7 cellular contexts compared by ENCODE assay signal in genomic region chr17:50150354-50151040, GRCh38. TPM values are rescaled to one million over a fixed set of nuclear protein-coding genes. Genes with fewer than 3 reads are reported as not detected.
A peak's percentile ranks its signal among the peaks of the same experiment; 100 is the strongest.
DNase-seq lines count a peak whose midpoint lies in the region; ATAC-seq and TF ChIP-seq lines count a peak whose summit lies in the region.

Gene PPP1R9B, minus strand, starts transcription at chr17:50150677. Its CDS starts 164 bp downstream, at chr17:50150513.

- H3K36me3 ChIP-seq in prostate gland = no peaks in the 10 kb centered on the region

- H3K4me3 Mint-ChIP-seq in HFFc6 (peak within 1 kb of the TSS; percentile 94), WTC11 (peak within 1 kb of the TSS; percentile 75)

- DNase-seq in HFFc6 (no peak), WTC11 (ENCODE audit: low spot score) (no peak), Right ventricle myocardium inferior (ENCODE audit: missing footprints) (no peak), prostate gland (ENCODE audit: low spot score) (no peak), NCI-H446 treated with DMSO at 0.1 percent for 48 hours (lab: John Stamatoyannopoulos, UW) (no peak), NCI-H1417 (lab: John Stamatoyannopoulos, UW) (no peak), NK-92 (lab: John Stamatoyannopoulos, UW; ENCODE audit: unreplicated experiment) (no peak)

- under 1% methylated on average over 62 of the region's 69 CpGs for WGBS in prostate gland

- intact Hi-C loops in Right ventricle myocardium inferior (cut with DNase I) = loop anchor here (5.0 kb wide), 2 partner anchors 38 to 363 kb away; partner anchors contain the start of gene KAT7
- intact Hi-C loops in prostate gland (cut with DNase I) = loop anchor here (5.0 to 10.0 kb wide), 2 partner anchors 33 to 56 kb away; partner anchors contain the start of gene PDK2

- TF ChIP-seq CTCF in HFFc6 (IDR thresholded peaks at IDR 0.05) (no peak), WTC11 (IDR thresholded peaks at IDR 0.05) (no peak), prostate gland (IDR thresholded peaks at IDR 0.05) (no peak)

- no peaks in the 10 kb centered on the region for H3K27me3 ChIP-seq in prostate gland (replicated peaks; ENCODE audit: insufficient read depth)

- peaks cover 2% of the 10 kb centered on the region for H3K27me3 Mint-ChIP-seq in HFFc6 (ENCODE audit: insufficient read depth)
- peaks cover 19% of the 10 kb centered on the region for H3K27me3 Mint-ChIP-seq in WTC11 (ENCODE audit: low read depth)

- H3K4me3 ChIP-seq in prostate gland = peak within 1 kb of the TSS; percentile 69 to 86

- ATAC-seq in WTC11 (no peak), Right ventricle myocardium inferior (no peak)

- peaks cover 19% of the 10 kb centered on the region for H3K4me1 ChIP-seq in prostate gland (replicated peaks)

- POLR2A ChIA-PET in WTC11 (lab: Charles Lee) = no interaction called here

- peaks cover 50% of the 10 kb centered on the region for H3K4me1 Mint-ChIP-seq in HFFc6 (ENCODE audit: low read depth)
- peaks cover 37% of the 10 kb centered on the region for H3K4me1 Mint-ChIP-seq in WTC11

- H3K27ac ChIP-seq in prostate gland = peak within 1 kb of the TSS; percentile 77 to 90

- CTCF ChIA-PET in WTC11 (lab: Charles Lee) = interaction anchor here (0.8 to 6.2 kb wide), 17 partner anchors 10 to 124 kb away, joined by 3 to 52 read pairs (median 8); partner anchors contain the start of genes PDK2 and TMEM92

- no peak for TF ChIP-seq POLR2A in prostate gland (IDR thresholded peaks at IDR 0.05)

- no peaks in the 10 kb centered on the region for H3K9me3 ChIP-seq in prostate gland

- peak within 1 kb of the TSS; percentile 97 for H3K27ac Mint-ChIP-seq in HFFc6
- peak within 1 kb of the TSS; percentile 95 for H3K27ac Mint-ChIP-seq in WTC11

- H3K36me3 Mint-ChIP-seq in HFFc6 (ENCODE audit: low read depth) = no peaks in the 10 kb centered on the region
- H3K36me3 Mint-ChIP-seq in WTC11 = no peaks in the 10 kb centered on the region

- H3K9me3 Mint-ChIP-seq in HFFc6 (no peaks in the 10 kb centered on the region), WTC11 (no peaks in the 10 kb centered on the region)

TF ChIP-seq in WTC11, 78 proteins besides CTCF, POLR2A, EP300 and RAD21:
- TF ChIP-seq ATF2 (CRISPR knock-in tag; IDR thresholded peaks at IDR 0.05; ENCODE audit: borderline replicate concordance, low read depth) (no peak), E2F5 (CRISPR knock-in tag; IDR thresholded peaks at IDR 0.05) (peak; percentile 58; the same call in 1 of the 2 replicates)

RNA-seq across cellular contexts. Expression of gene PPP1R9B, which starts in this region (rescaled TPM):
- total RNA-seq in HFFc6 (2021; fragmentation: NEBNext Ultra II Directional; extraction: Animal tissue kit (Norgen Biotek cat#: 25700)) = 10 to 100 TPM; 66.4 to 78.5 (median 68.7) TPM
- 20.4 to 21.7 TPM (median 20.6 TPM) in 3 replicates for total RNA-seq in WTC11 (2021)
- total RNA-seq in Right ventricle myocardium inferior = 38.4 TPM
- 10 to 100 TPM; 36.2 to 79.7 TPM for total RNA-seq in prostate gland
